Comparison of ENCODE assay signal across 8 cellular contexts in the genomic region with DNA sequence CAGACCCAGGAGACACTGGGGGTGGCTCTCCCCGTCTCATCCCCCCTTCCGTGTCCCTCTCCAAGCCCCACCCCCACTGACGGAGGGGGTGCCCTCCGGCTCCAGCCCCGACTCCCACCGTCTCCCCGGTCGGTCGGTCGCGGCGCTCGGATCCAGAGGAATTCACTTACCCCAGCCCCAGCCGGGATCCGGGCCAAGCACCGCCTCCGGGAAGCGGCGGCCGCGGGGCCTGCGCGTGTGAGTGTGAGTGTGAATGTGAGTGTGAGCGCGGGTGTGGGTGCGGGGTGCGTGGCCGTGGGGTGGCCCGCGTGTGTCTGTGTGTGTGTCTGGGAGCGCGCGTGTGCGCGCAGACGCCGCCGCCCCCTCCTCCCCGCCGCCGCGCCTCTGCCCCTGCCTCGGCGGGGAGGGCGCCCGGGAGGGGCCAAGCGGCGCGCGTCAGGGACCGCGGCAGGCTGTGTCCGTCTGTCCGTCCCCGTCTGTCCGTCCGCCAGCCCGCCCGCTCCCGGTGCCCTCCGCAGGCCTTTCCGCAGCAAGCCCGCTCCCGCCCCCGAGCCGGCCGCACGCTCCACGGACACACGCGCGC. TPM values are rescaled to one million over a fixed set of nuclear protein-coding genes. Genes with fewer than 3 reads are reported as not detected.
DNase-seq lines count a peak whose midpoint lies in the region; ATAC-seq, FAIRE-seq and TF ChIP-seq lines count a peak whose summit lies in the region.

A gene with protein sequence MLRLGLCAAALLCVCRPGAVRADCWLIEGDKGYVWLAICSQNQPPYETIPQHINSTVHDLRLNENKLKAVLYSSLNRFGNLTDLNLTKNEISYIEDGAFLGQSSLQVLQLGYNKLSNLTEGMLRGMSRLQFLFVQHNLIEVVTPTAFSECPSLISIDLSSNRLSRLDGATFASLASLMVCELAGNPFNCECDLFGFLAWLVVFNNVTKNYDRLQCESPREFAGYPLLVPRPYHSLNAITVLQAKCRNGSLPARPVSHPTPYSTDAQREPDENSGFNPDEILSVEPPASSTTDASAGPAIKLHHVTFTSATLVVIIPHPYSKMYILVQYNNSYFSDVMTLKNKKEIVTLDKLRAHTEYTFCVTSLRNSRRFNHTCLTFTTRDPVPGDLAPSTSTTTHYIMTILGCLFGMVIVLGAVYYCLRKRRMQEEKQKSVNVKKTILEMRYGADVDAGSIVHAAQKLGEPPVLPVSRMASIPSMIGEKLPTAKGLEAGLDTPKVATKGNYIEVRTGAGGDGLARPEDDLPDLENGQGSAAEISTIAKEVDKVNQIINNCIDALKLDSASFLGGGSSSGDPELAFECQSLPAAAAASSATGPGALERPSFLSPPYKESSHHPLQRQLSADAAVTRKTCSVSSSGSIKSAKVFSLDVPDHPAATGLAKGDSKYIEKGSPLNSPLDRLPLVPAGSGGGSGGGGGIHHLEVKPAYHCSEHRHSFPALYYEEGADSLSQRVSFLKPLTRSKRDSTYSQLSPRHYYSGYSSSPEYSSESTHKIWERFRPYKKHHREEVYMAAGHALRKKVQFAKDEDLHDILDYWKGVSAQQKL (minus strand): TSS at position 352 of the 583 bp plus-strand sequence. CDS start 51,945 bp downstream, outside the sequence.

- H3K4me3 Mint-ChIP-seq in CD14-positive monocyte: peak within 1 kb of the TSS; percentile 56 to 84

- intact Hi-C loops in CD14-positive monocyte (cut with micrococcal nuclease): no loop called here
- intact Hi-C loops in Panc1 (cut with micrococcal nuclease; ENCODE audit: unreplicated experiment): loop anchor here (5.0 kb wide), 1 partner anchor 110 kb away; no protein-coding TSS in a partner anchor
- intact Hi-C loops in esophagus squamous epithelium (cut with DNase I): loop anchor here (10.0 kb wide), 1 partner anchor 112 kb away; no protein-coding TSS in a partner anchor
- intact Hi-C loops in pancreas (cut with DNase I): loop anchor here in 1 of 3 donors (5.0 kb wide), 1 partner anchor 110 kb away; no protein-coding TSS in a partner anchor

- POLR2A ChIA-PET in Panc1 (lab: Charles Lee): no interaction called here

- no peaks in the 10 kb centered on the region for H3K27me3 ChIP-seq in Panc1 (ENCODE audit: control insufficient read depth, insufficient read depth, low read length)
- H3K27me3 ChIP-seq in esophagus squamous epithelium: peaks cover 12 to 100% (median 27%) of the 10 kb centered on the region in 4 donors
- peaks cover 0 to 16% (median 0%) of the 10 kb centered on the region in 4 donors for H3K27me3 ChIP-seq in pancreas

- CTCF ChIA-PET in Panc1 (lab: Charles Lee): interaction anchor here (0.7 kb wide), 1 partner anchor 722 kb away, joined by 10 read pairs; no protein-coding TSS in a partner anchor

- H3K4me1 ChIP-seq in Panc1 (ENCODE audit: control insufficient read depth, insufficient read depth, low read length) (peaks cover 8% of the 10 kb centered on the region), esophagus squamous epithelium (peaks cover 9 to 24% (median 10%) of the 10 kb centered on the region in 3 donors), pancreas (no peaks in the 10 kb centered on the region)

- DNase-seq in CD14-positive monocyte (ENCODE audit: low spot score) (no peak), Panc1 (ENCODE audit: low read depth, low spot score) (no peak), esophagus squamous epithelium (lab: John Stamatoyannopoulos, UW) (no peak), pancreas (peak in 4 of 6 donors; percentile 20 to 73 (median 50)), DMS79 treated with DMSO at 0.1 percent for 48 hours (lab: John Stamatoyannopoulos, UW) (no peak), middle frontal gyrus (ENCODE audit: extremely low spot score, low spot score) (no peak), T-helper 1 cell (no peak)

- H3K27ac ChIP-seq in Panc1 (ENCODE audit: low read length) (no peak within 1 kb of the TSS), esophagus squamous epithelium (no peak within 1 kb of the TSS), pancreas (no peak within 1 kb of the TSS)

- TF ChIP-seq POLR2A in esophagus squamous epithelium (IDR thresholded peaks at IDR 0.05): no peak

- H3K36me3 ChIP-seq in Panc1 (ENCODE audit: control insufficient read depth, insufficient read depth, low read length): no peaks in the 10 kb centered on the region
- H3K36me3 ChIP-seq in esophagus squamous epithelium: no peaks in the 10 kb centered on the region
- H3K36me3 ChIP-seq in pancreas: no peaks in the 10 kb centered on the region

- FAIRE-seq in pancreas (lab: Jason Lieb, UNC): no peak

- H3K4me3 ChIP-seq in Panc1 (ENCODE audit: low read depth in 2 of 2, low read length in 2 of 2) (peak within 1 kb of the TSS; percentile 54), esophagus squamous epithelium (peak within 1 kb of the TSS; percentile 20 to 65 (median 38)), pancreas (peak within 1 kb of the TSS; percentile 20 to 54 (median 32))

- no TSS peak for BruUV-seq in Panc1 (replicated peaks; lab: Mats Ljungman, UMichigan)

- in situ Hi-C loops in Panc1 (cut with HindIII; ENCODE audit: low pct_unique_long_range_greater_than_20kb, low sequenced_read_pairs): no loop called here

- H3K9me3 Mint-ChIP-seq in CD14-positive monocyte: peaks cover 0 to 19% (median 6%) of the 10 kb centered on the region in 7 donors

- H3K4me1 Mint-ChIP-seq in CD14-positive monocyte: peaks cover 20% of the 10 kb centered on the region

- WGBS in esophagus squamous epithelium, 2 donors: 0 to 10% methylated on average over 3 to 4 of the region's 72 CpGs
- WGBS in pancreas, 2 donors: 1% methylated on average over 51 to 72 of the region's 72 CpGs

- peaks cover 58 to 69% (median 61%) of the 10 kb centered on the region in 3 donors for H3K27me3 Mint-ChIP-seq in CD14-positive monocyte (ENCODE audit: low read depth in 3 of 3)

- peaks cover 0 to 8% of the 10 kb centered on the region in 2 donors for H3K36me3 Mint-ChIP-seq in CD14-positive monocyte

- H3K9me3 ChIP-seq in Panc1 (ENCODE audit: control insufficient read depth, insufficient read depth, low read depth, low read length) (no peaks in the 10 kb centered on the region), esophagus squamous epithelium (no peaks in the 10 kb centered on the region), pancreas (no peaks in the 10 kb centered on the region)

- TF ChIP-seq CTCF in CD14-positive monocyte (IDR thresholded peaks at IDR 0.05) (no peak), Panc1 (IDR thresholded peaks at IDR 0.05) (no peak), esophagus squamous epithelium (IDR thresholded peaks at IDR 0.05) (no peak), pancreas (IDR thresholded peaks at IDR 0.05) (no peak)

- no peak within 1 kb of the TSS for H3K27ac Mint-ChIP-seq in CD14-positive monocyte

- ATAC-seq in Panc1: peak; percentile 54
- ATAC-seq in pancreas: peak; percentile 41 to 65 (median 58)
- no peak for ATAC-seq in HG03139 (IDR thresholded peaks at IDR 0.05; ENCODE audit: unreplicated experiment)

RNA-seq across cellular contexts. Expression of the gene that starts here (rescaled TPM):
- not detected for polyA plus RNA-seq in CD14-positive monocyte
- total RNA-seq in Panc1 (2021; ENCODE audit: unreplicated experiment): 2.9 TPM
- 3.9 TPM for polyA plus RNA-seq in Panc1 (2012; ENCODE audit: insufficient read length)
- total RNA-seq in esophagus squamous epithelium: not detected
- 1 to 10 TPM in 3 of 6 donors, under 1 TPM in 3; 0.19 to 1.8 (median 1.1) TPM for total RNA-seq in pancreas
- 1 to 10 TPM in 1 of 2 donors, under 1 TPM in 1; 0.23 to 2.1 TPM for polyA plus RNA-seq in pancreas

Comparison
In these comparisons a context has a peak if more than half of its experiments do, and no peak if none do; other contexts are left out.
1. DNase-seq: peak in pancreas (4 of 6); none in CD14-positive monocyte (single experiment), Panc1 (single experiment), esophagus squamous epithelium (single experiment), DMS79 treated with DMSO at 0.1 percent for 48 hours (single experiment), middle frontal gyrus (single experiment) and T-helper 1 cell (0 of 5).
2. intact Hi-C loops: an anchor here in Panc1 (5.0 kb wide) and esophagus squamous epithelium (10.0 kb wide); none called in CD14-positive monocyte.
3. Peak in every context shown above with its lines, with median percentiles within 50 percentile points of each other: H3K4me3 ChIP-seq.